ENCODE assay signal across 9 cellular contexts in genomic region chr12:27123642-27124041, GRCh38. TPM values are rescaled to one million over a fixed set of nuclear protein-coding genes. Genes with fewer than 3 reads are reported as not detected.
DNase-seq lines count a peak whose midpoint lies in the region; TF ChIP-seq lines count a peak whose summit lies in the region.
"Had no signal": no experiment of that assay in that cellular context is flagged by ENCODE, and none has a peak within 500 bp of the region (broad histone marks: within the 10 kb centered on the region; RNA-seq: fewer than 3 reads in every experiment).

No MANE protein-coding gene starts in this region.

- H3K27me3 ChIP-seq in smooth muscle cell (ENCODE audit: low read depth), result no peaks in the 10 kb centered on the region

- H3K4me1 ChIP-seq in smooth muscle cell (ENCODE audit: low read depth), result no peaks in the 10 kb centered on the region

- peak; percentile 21 for DNase-seq in SIG-M5 treated with dmso at 0.1 percent for 504 hours (lab: John Stamatoyannopoulos, UW; ENCODE audit: unreplicated experiment)
- DNase-seq in SIG-M5 (lab: John Stamatoyannopoulos, UW), result no peak
- DNase-seq in NCI-H1105 treated with DMSO at 0.1 percent for 48 hours (lab: John Stamatoyannopoulos, UW), result peak; percentile 42
- DNase-seq in epithelial cell of esophagus (ENCODE audit: low read depth), result peak; percentile 63
- DNase-seq in smooth muscle cell (lab: John Stamatoyannopoulos, UW; ENCODE audit: unreplicated experiment), result no peak
- DNase-seq in putamen (ENCODE audit: low spot score), result no peak
- no peak for DNase-seq in activated gamma-delta T cell treated with Interleukin-2 at 50 U/mL for 16 hours
- DNase-seq in NCI-H2029 treated with DMSO at 0.1 percent for 48 hours (lab: John Stamatoyannopoulos, UW), result no peak
- DNase-seq: head of caudate nucleus had no signal

- H3K27ac ChIP-seq in smooth muscle cell (ENCODE audit: low read depth), result no peak overlapping the region

- H3F3A ChIP-seq in smooth muscle cell (ENCODE audit: low read depth), result no peaks in the 10 kb centered on the region

- H3K4me3 ChIP-seq in epithelial cell of esophagus (ENCODE audit: low read length) (no peak overlapping the region), smooth muscle cell (no peak overlapping the region)

- H4K20me1 ChIP-seq in smooth muscle cell (ENCODE audit: low read depth), result no peaks in the 10 kb centered on the region

- H2AFZ ChIP-seq in smooth muscle cell (ENCODE audit: low read depth), result no peak overlapping the region

- H3K36me3 ChIP-seq in smooth muscle cell (ENCODE audit: low read depth), result no peaks in the 10 kb centered on the region

- TF ChIP-seq CTCF in epithelial cell of esophagus (IDR thresholded peaks at IDR 0.05; ENCODE audit: insufficient read depth, low read depth, low read length, missing control alignments), result peak; percentile 36
- peak; percentile 34 for TF ChIP-seq CTCF in smooth muscle cell (IDR thresholded peaks at IDR 0.05; ENCODE audit: borderline replicate concordance, insufficient read depth, poor library complexity, severe bottlenecking)

- no peaks in the 10 kb centered on the region for H3K79me2 ChIP-seq in smooth muscle cell (ENCODE audit: low read depth)

- no peak overlapping the region for H3K4me2 ChIP-seq in smooth muscle cell

- 83% methylated on average over 3 of the region's 3 CpGs for WGBS in smooth muscle cell (ENCODE audit: low lambda C conversion rate)

- H3K9ac ChIP-seq in smooth muscle cell (ENCODE audit: low read depth), result no peak overlapping the region

- no peaks in the 10 kb centered on the region for H3K9me3 ChIP-seq in smooth muscle cell (replicated peaks; ENCODE audit: low read depth)

RNA-seq across cellular contexts. Expression of gene C12orf71, which starts 41.3 kb away (rescaled TPM):
- total RNA-seq in smooth muscle cell, result not detected in 2 replicates
- polyA plus RNA-seq in smooth muscle cell, result not detected in 2 replicates

Comparison
In these comparisons a context has a peak if more than half of its experiments do, and no peak if none do; other contexts are left out.
1. DNase-seq: peak in SIG-M5 treated with dmso at 0.1 percent for 504 hours (single experiment), NCI-H1105 treated with DMSO at 0.1 percent for 48 hours (single experiment) and epithelial cell of esophagus (single experiment); none in SIG-M5 (single experiment), smooth muscle cell (single experiment), putamen (single experiment), activated gamma-delta T cell treated with Interleukin-2 at 50 U/mL for 16 hours (single experiment) and NCI-H2029 treated with DMSO at 0.1 percent for 48 hours (single experiment).